In the genomic region with DNA sequence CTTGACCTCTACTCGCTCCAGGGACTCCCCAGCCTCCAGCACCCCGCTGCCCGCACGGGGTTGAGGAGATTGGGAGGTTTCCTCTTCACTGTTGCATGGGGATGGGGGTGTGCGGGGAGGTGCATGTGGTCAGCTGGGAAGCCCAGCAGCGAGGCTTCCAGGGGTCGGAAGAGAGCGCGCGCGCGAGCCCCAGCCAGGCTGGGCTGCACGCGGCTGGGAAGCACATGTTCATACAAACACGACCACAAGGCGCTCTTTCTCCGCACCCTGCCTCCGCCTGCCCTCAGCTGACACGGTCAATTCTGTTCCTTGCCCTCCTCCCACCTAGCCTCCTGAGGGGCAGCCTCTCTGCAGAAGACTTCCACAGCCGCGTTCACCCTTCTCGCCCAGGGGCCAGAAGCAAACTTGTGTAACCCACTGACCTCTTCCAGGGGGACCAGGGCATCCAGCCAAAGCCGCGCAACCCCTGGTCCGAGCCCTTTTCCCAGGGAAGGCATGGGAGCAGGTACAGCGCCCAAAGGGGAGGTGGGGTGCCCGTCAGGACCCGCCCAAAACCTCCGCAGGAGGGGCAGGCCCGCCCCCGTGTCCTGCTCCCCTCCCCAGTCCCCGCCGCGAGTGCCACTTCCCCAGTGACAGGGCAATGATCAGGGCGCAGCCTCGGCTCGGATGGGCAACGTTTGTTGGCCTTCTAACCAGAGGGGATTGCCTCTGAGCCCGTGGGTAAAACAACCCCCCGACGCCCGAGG, we compare ENCODE assay signal across 11 cellular contexts. TPM values are rescaled to one million over a fixed set of nuclear protein-coding genes. Genes with fewer than 3 reads are reported as not detected.
DNase-seq lines count a peak whose midpoint lies in the region; ATAC-seq, FAIRE-seq and TF ChIP-seq lines count a peak whose summit lies in the region.
"Had no signal": no experiment of that assay in that cellular context is flagged by ENCODE, and none has a peak within 500 bp of the region (broad histone marks: within the 10 kb centered on the region; RNA-seq: fewer than 3 reads in every experiment).

No MANE protein-coding gene starts in this region.

- H3K4me2 ChIP-seq in keratinocyte (ENCODE audit: control insufficient read depth, extremely low read depth, insufficient read depth, low read depth, low read length): peak overlapping the region; percentile 65

- TF ChIP-seq CTCF in choroid plexus epithelial cell (conservative IDR thresholded peaks at IDR 0.05; ENCODE audit: low read depth, low read length): no peak
- no peak for TF ChIP-seq CTCF in keratinocyte (optimal IDR thresholded peaks at IDR 0.05 in 1 of 3, IDR thresholded peaks at IDR 0.05 in 1 of 3, conservative IDR thresholded peaks at IDR 0.05 in 1 of 3; ENCODE audit: extremely low read depth in 1 of 3, insufficient read depth in 2 of 3, low read length in 3 of 3)

- no peak for FAIRE-seq in keratinocyte (lab: Jason Lieb, UNC)

- H3K9me3 ChIP-seq in keratinocyte (ENCODE audit: control insufficient read depth, low read depth, low read length) (no peaks in the 10 kb centered on the region), stomach smooth muscle (ENCODE audit: control insufficient read depth in 2 of 2, low read length in 2 of 2) (no peaks in the 10 kb centered on the region)
- H3K9me3 ChIP-seq: neutrophil had no signal

- no peaks in the 10 kb centered on the region for H4K20me1 ChIP-seq in keratinocyte (ENCODE audit: control insufficient read depth, extremely low read depth, insufficient read depth, low read length)

- H2AFZ ChIP-seq in keratinocyte (ENCODE audit: control insufficient read depth, low read length): peak overlapping the region; percentile 30

- H3K36me3 ChIP-seq in H7 (replicated peaks; ENCODE audit: control insufficient read depth, insufficient read depth, low read length): no peaks in the 10 kb centered on the region
- no peaks in the 10 kb centered on the region for H3K36me3 ChIP-seq in keratinocyte (ENCODE audit: control insufficient read depth in 2 of 2, extremely low read depth in 1 of 2, insufficient read depth in 2 of 2, low read length in 2 of 2)
- H3K36me3 ChIP-seq in stomach smooth muscle (ENCODE audit: control insufficient read depth in 2 of 2, insufficient read depth in 2 of 2, low read length in 2 of 2): no peaks in the 10 kb centered on the region
- H3K36me3 ChIP-seq: neutrophil had no signal

- H3K27me3 ChIP-seq in H7 (ENCODE audit: control insufficient read depth, insufficient read depth, low read length) (peaks cover 34% of the 10 kb centered on the region), keratinocyte (ENCODE audit: control insufficient read depth, extremely low read depth, insufficient read depth, low read length) (peaks cover 28% of the 10 kb centered on the region), stomach smooth muscle (ENCODE audit: control insufficient read depth in 1 of 2, insufficient read depth in 2 of 2, low read length in 2 of 2) (no peaks in the 10 kb centered on the region)

- H3K4me3 ChIP-seq in H7 (ENCODE audit: insufficient read depth, low read depth, low read length) (peak overlapping the region; percentile 32), choroid plexus epithelial cell (ENCODE audit: low read depth, low read length) (peak overlapping the region; percentile 53), keratinocyte (ENCODE audit: control insufficient read depth in 2 of 3, extremely low read depth in 1 of 3, insufficient read depth in 2 of 3, low read depth in 1 of 3, low read length in 3 of 3) (peak overlapping the region in 1 of 3 experiments; percentile 42), stomach smooth muscle (ENCODE audit: low read length in 2 of 2) (peak overlapping the region; percentile 79 to 92)

- peak; percentile 72 for DNase-seq in H7
- peak; percentile 41 for DNase-seq in choroid plexus epithelial cell (ENCODE audit: low read depth)
- DNase-seq in keratinocyte (ENCODE audit: low read depth, low spot score): no peak
- no peak for DNase-seq in stimulated activated CD8-positive, alpha-beta memory T cell treated with anti-CD3 and anti-CD28 coated beads, Interleukin-4, amount 100 ng/mL, for 48 hours
- DNase-seq in A172 (ENCODE audit: low spot score): no peak
- no peak for DNase-seq in occipital lobe (lab: John Stamatoyannopoulos, UW)
- DNase-seq: NCI-H345 had no signal

- dilution Hi-C loops in keratinocyte (cut with MboI; ENCODE audit: extremely low pct_ligation_motif_present, low sequenced_read_pairs): no loop called here

- no peaks in the 10 kb centered on the region for H3K9me1 ChIP-seq in keratinocyte (ENCODE audit: control insufficient read depth, extremely low read depth, insufficient read depth, low read length)

- no peak for ATAC-seq in HG03045 (IDR thresholded peaks at IDR 0.05; ENCODE audit: unreplicated experiment)

- H3K79me2 ChIP-seq in keratinocyte (ENCODE audit: control insufficient read depth, insufficient read depth, low read length): no peaks in the 10 kb centered on the region

- H3K4me1 ChIP-seq in keratinocyte (ENCODE audit: control insufficient read depth, extremely low read depth, insufficient read depth, low read length) (peaks cover 29% of the 10 kb centered on the region), stomach smooth muscle (ENCODE audit: control insufficient read depth, insufficient read depth, low read length) (peaks cover 25% of the 10 kb centered on the region)

- H3K27ac ChIP-seq in keratinocyte (ENCODE audit: control insufficient read depth, insufficient read depth, low read length) (no peak overlapping the region), stomach smooth muscle (ENCODE audit: low read length) (peak overlapping the region; percentile 84)
- H3K27ac ChIP-seq: neutrophil had no signal

- no peak overlapping the region for H3K9ac ChIP-seq in keratinocyte (ENCODE audit: control insufficient read depth, extremely low read depth, insufficient read depth, low read length)
- H3K9ac ChIP-seq in stomach smooth muscle (ENCODE audit: low read length in 2 of 2): peak overlapping the region; percentile 65 to 66

RNA-seq across cellular contexts. Expression of a gene that starts 1.3 kb away (rescaled TPM):
- 0.21 and 1.0 TPM in 2 replicates for total RNA-seq in H7 (2014; rRNA removed; shearing (Covaris generic))
- polyA plus RNA-seq in keratinocyte: 0.01 TPM in 1 of 3 replicates, not detected in the others
- not detected for polyA plus RNA-seq in keratinocyte (2011; ENCODE audit: low read depth)
- polyA plus RNA-seq in keratinocyte (2011; cell fraction: cytosol; rRNA removed): not detected in 2 replicates
- 0.03 and 0.05 TPM in 2 replicates for polyA plus RNA-seq in keratinocyte (2011; cell fraction: nucleus; rRNA removed)
- not detected in 2 replicates for polyA plus RNA-seq in keratinocyte (2012; ENCODE audit: low replicate concordance)
- polyA minus RNA-seq in keratinocyte: not detected in 3 replicates
- not detected for polyA minus RNA-seq in keratinocyte (2011; cell fraction: cytosol; rRNA and poly(A)+ RNA removed)
- polyA minus RNA-seq in keratinocyte (2011; cell fraction: nucleus; rRNA and poly(A)+ RNA removed): not detected in 2 replicates
- 0.03 and 0.07 TPM in 2 replicates for total RNA-seq in A172 (2014; rRNA removed; shearing (Covaris generic))
- total RNA-seq in occipital lobe: 0.78 TPM
- total RNA-seq: activated T-helper 1 cell treated with anti-CD3 and anti-CD28 coated beads, Interleukin-12 subunit alpha, Interleukin-12 subunit beta, Interleukin-2, Interleukin-4 antibody, amounts not matched to agents 30 ng/mL and 10 ng/mL and 1 ng/mL, durations not matched to agents 14 hours and 24 hours and 36 hours had no signal

Comparison
In these comparisons a context has a peak if more than half of its experiments do, and no peak if none do; other contexts are left out.
1. DNase-seq: peak in H7 (single experiment) and choroid plexus epithelial cell (single experiment); none in keratinocyte (single experiment), stimulated activated CD8-positive, alpha-beta memory T cell treated with anti-CD3 and anti-CD28 coated beads, Interleukin-4, amount 100 ng/mL, for 48 hours (single experiment), A172 (single experiment) and occipital lobe (single experiment).